ENCODE assay signal across 37 cellular contexts in the genomic region with DNA sequence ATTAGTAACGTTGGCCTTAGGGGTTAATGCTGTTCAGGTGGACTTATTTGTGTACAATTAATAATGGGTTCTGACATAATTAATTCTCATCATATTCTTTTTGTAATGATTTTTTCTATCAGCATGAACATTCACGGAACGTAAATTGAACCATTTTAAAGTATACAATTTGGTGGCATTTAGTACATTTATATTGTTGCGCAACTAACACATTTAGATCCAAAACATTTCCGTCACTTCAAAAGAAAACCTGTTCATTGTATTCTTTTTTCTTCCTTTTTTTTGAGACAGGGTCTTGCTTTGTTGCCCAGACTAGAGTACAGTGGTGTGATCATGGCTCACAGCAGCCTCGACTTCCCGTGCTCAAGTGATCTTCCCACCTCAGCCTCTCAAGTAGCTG.
"Had no signal": no experiment of that assay in that cellular context is flagged by ENCODE, and none has a peak within 500 bp of the region (broad histone marks: within the 10 kb centered on the region; RNA-seq: fewer than 3 reads in every experiment).

No MANE protein-coding gene starts in this region.

- H3K36me3 ChIP-seq: ascending aorta, cardiac muscle cell, colonic mucosa had no signal

- DNase-seq: activated B cell treated with CpG ODN at 0.5 μM for 24 hours; activated CD4-positive, alpha-beta memory T cell treated with anti-CD3 and anti-CD28 coated beads for 36 hours; activated CD4-positive, alpha-beta T cell treated with anti-CD3 and anti-CD28 coated beads for 4 hours; activated CD4-positive, alpha-beta T cell treated with anti-CD3 and anti-CD28 coated beads, Interleukin-2, amount 10 ng/mL, durations not matched to agents 24 days and 14 days; activated CD4-positive, alpha-beta T cell treated with anti-CD3 and anti-CD28 coated beads, Interleukin-2, amount 50 U/mL, for 1 hour; activated CD4-positive, alpha-beta T cell treated with anti-CD3 and anti-CD28 coated beads, Interleukin-2, amount 50 U/mL, for 4 hours; activated CD4-positive, CD25-positive, alpha-beta regulatory T cell treated with anti-CD3 and anti-CD28 coated beads, Interleukin-2, amount 50 U/mL, for 72 hours; activated CD8-positive, alpha-beta memory T cell treated with anti-CD3 and anti-CD28 coated beads, Interleukin-2, amount 50 U/mL, for 4 hours; activated CD8-positive, alpha-beta T cell treated with anti-CD3 and anti-CD28 coated beads for 36 hours; activated effector memory CD4-positive, alpha-beta T cell treated with anti-CD3 and anti-CD28 coated beads, Interleukin-2, amount 50 U/mL, for 16 hours; activated gamma-delta T cell treated with Interleukin-2 at 50 U/mL for 16 hours; activated naive CD4-positive, alpha-beta T cell; activated naive CD4-positive, alpha-beta T cell treated with anti-CD3 and anti-CD28 coated beads for 36 hours; activated naive CD4-positive, alpha-beta T cell treated with anti-CD3 and anti-CD28 coated beads, Interleukin-2, amount 50 U/mL, for 16 hours; activated naive CD8-positive, alpha-beta T cell treated with anti-CD3 and anti-CD28 coated beads, Interleukin-2, amount 10 ng/mL, durations not matched to agents 7 days and 5 days; activated naive CD8-positive, alpha-beta T cell treated with anti-CD3 and anti-CD28 coated beads, Interleukin-2, amount 50 U/mL, for 24 hours; activated T-cell treated with anti-CD3 and anti-CD28 coated beads for 4 hours; activated T-cell treated with anti-CD3 and anti-CD28 coated beads, Interleukin-2, amount 50 U/mL, for 1 hour; activated T-cell treated with anti-CD3 and anti-CD28 coated beads, Interleukin-2, amount 50 U/mL, for 4 hours; activated T-cell treated with anti-CD3 and anti-CD28 coated beads, Interleukin-2, amount 50 U/mL, for 72 hours; amygdala; anterior cingulate cortex; cerebellar nuclear complex; colonic mucosa; T-helper 2 cell; T-helper 9 cell had no signal

- H3K27ac Mint-ChIP-seq: activated B cell treated with CpG ODN at 0.5 μM for 24 hours; activated CD4-positive, alpha-beta memory T cell treated with anti-CD3 and anti-CD28 coated beads for 36 hours; activated CD4-positive, alpha-beta T cell treated with anti-CD3 and anti-CD28 coated beads, Interleukin-2, amount 10 ng/mL, durations not matched to agents 24 days and 14 days; activated CD8-positive, alpha-beta T cell treated with anti-CD3 and anti-CD28 coated beads for 36 hours; activated naive CD4-positive, alpha-beta T cell treated with anti-CD3 and anti-CD28 coated beads for 36 hours; activated naive CD4-positive, alpha-beta T cell treated with anti-CD3 and anti-CD28 coated beads, Interleukin-2, amount 50 U/mL, for 72 hours; activated naive CD8-positive, alpha-beta T cell treated with anti-CD3 and anti-CD28 coated beads, Interleukin-2, amount 10 ng/mL, durations not matched to agents 7 days and 5 days; activated naive CD8-positive, alpha-beta T cell treated with anti-CD3 and anti-CD28 coated beads, Interleukin-2, amount 50 U/mL, for 24 hours; activated T-cell treated with anti-CD3 and anti-CD28 coated beads, Interleukin-2, amount 50 U/mL, for 72 hours; activated T-helper 1 cell treated with anti-CD3 and anti-CD28 coated beads, Interleukin-12 subunit alpha, Interleukin-12 subunit beta, Interleukin-2, Interleukin-4 antibody, amounts not matched to agents 30 ng/mL and 10 ng/mL and 1 ng/mL, durations not matched to agents 14 hours and 24 hours and 36 hours; activated T-helper 17 cell treated with anti-CD3 and anti-CD28 coated beads, Interleukin-2, amount 50 U/mL, for 72 hours; brain; T-helper 2 cell treated with Interferon-gamma antibody and Interleukin-4, amounts not matched to agents 5 μg/mL and 100 μg/mL, for 36 hours had no signal

- FAIRE-seq: bronchial epithelial cell, TTC549 had no signal

- H3K4me1 ChIP-seq: ascending aorta had no signal

- H3K27me3 ChIP-seq: ascending aorta, cardiac muscle cell, colonic mucosa had no signal

- H3K36me3 Mint-ChIP-seq: activated CD4-positive, alpha-beta memory T cell treated with anti-CD3 and anti-CD28 coated beads for 36 hours; activated naive CD4-positive, alpha-beta T cell treated with anti-CD3 and anti-CD28 coated beads, Interleukin-2, amount 50 U/mL, for 72 hours; activated naive CD8-positive, alpha-beta T cell treated with anti-CD3 and anti-CD28 coated beads, Interleukin-2, amount 10 ng/mL, durations not matched to agents 7 days and 5 days; brain had no signal

- H3K27ac ChIP-seq: ascending aorta, cardiac muscle cell, colonic mucosa, VCaP had no signal

- H3K9me3 Mint-ChIP-seq: activated B cell treated with CpG ODN at 0.5 μM for 24 hours; activated CD4-positive, alpha-beta memory T cell treated with anti-CD3 and anti-CD28 coated beads for 36 hours; activated CD4-positive, alpha-beta T cell treated with anti-CD3 and anti-CD28 coated beads, Interleukin-2, amount 10 ng/mL, durations not matched to agents 24 days and 14 days; activated CD8-positive, alpha-beta T cell treated with anti-CD3 and anti-CD28 coated beads for 36 hours; activated naive CD8-positive, alpha-beta T cell treated with anti-CD3 and anti-CD28 coated beads, Interleukin-2, amount 10 ng/mL, durations not matched to agents 7 days and 5 days; activated naive CD8-positive, alpha-beta T cell treated with anti-CD3 and anti-CD28 coated beads, Interleukin-2, amount 50 U/mL, for 24 hours; activated T-cell treated with anti-CD3 and anti-CD28 coated beads, Interleukin-2, amount 50 U/mL, for 4 hours; activated T-cell treated with anti-CD3 and anti-CD28 coated beads, Interleukin-2, amount 50 U/mL, for 72 hours; activated T-helper 1 cell treated with anti-CD3 and anti-CD28 coated beads, Interleukin-12 subunit alpha, Interleukin-12 subunit beta, Interleukin-2, Interleukin-4 antibody, amounts not matched to agents 30 ng/mL and 10 ng/mL and 1 ng/mL, durations not matched to agents 14 hours and 24 hours and 36 hours; central memory CD8-positive, alpha-beta T cell; T-helper 2 cell treated with Interferon-gamma antibody and Interleukin-4, amounts not matched to agents 5 μg/mL and 100 μg/mL, for 36 hours had no signal

- ATAC-seq: activated CD8-positive, alpha-beta T cell treated with anti-CD3 and anti-CD28 coated beads for 36 hours; activated naive CD4-positive, alpha-beta T cell treated with anti-CD3 and anti-CD28 coated beads, Interleukin-2, amount 50 U/mL, for 72 hours; activated naive CD8-positive, alpha-beta T cell treated with anti-CD3 and anti-CD28 coated beads, Interleukin-2, amount 50 U/mL, for 24 hours; activated T-cell treated with anti-CD3 and anti-CD28 coated beads, Interleukin-2, amount 50 U/mL, for 4 hours; activated T-cell treated with anti-CD3 and anti-CD28 coated beads, Interleukin-2, amount 50 U/mL, for 72 hours; activated T-helper 17 cell treated with anti-CD3 and anti-CD28 coated beads, Interleukin-2, amount 50 U/mL, for 72 hours had no signal

- H3K4me3 ChIP-seq: ascending aorta, cardiac muscle cell, colonic mucosa had no signal

- H3K4me1 Mint-ChIP-seq: activated T-helper 17 cell treated with anti-CD3 and anti-CD28 coated beads, Interleukin-2, amount 50 U/mL, for 72 hours had no signal

- H3K4me3 Mint-ChIP-seq: activated B cell treated with CpG ODN at 0.5 μM for 24 hours; activated CD4-positive, alpha-beta memory T cell treated with anti-CD3 and anti-CD28 coated beads for 36 hours; activated CD4-positive, alpha-beta T cell treated with anti-CD3 and anti-CD28 coated beads, Interleukin-2, amount 10 ng/mL, durations not matched to agents 24 days and 14 days; activated CD8-positive, alpha-beta T cell treated with anti-CD3 and anti-CD28 coated beads for 36 hours; activated naive CD4-positive, alpha-beta T cell treated with anti-CD3 and anti-CD28 coated beads for 36 hours; activated naive CD8-positive, alpha-beta T cell treated with anti-CD3 and anti-CD28 coated beads, Interleukin-2, amount 10 ng/mL, durations not matched to agents 7 days and 5 days; activated naive CD8-positive, alpha-beta T cell treated with anti-CD3 and anti-CD28 coated beads, Interleukin-2, amount 50 U/mL, for 24 hours; activated T-cell treated with anti-CD3 and anti-CD28 coated beads, Interleukin-2, amount 50 U/mL, for 4 hours; activated T-cell treated with anti-CD3 and anti-CD28 coated beads, Interleukin-2, amount 50 U/mL, for 72 hours; activated T-helper 1 cell treated with anti-CD3 and anti-CD28 coated beads, Interleukin-12 subunit alpha, Interleukin-12 subunit beta, Interleukin-2, Interleukin-4 antibody, amounts not matched to agents 30 ng/mL and 10 ng/mL and 1 ng/mL, durations not matched to agents 14 hours and 24 hours and 36 hours; activated T-helper 17 cell treated with anti-CD3 and anti-CD28 coated beads, Interleukin-2, amount 50 U/mL, for 72 hours; brain; central memory CD8-positive, alpha-beta T cell; T-helper 2 cell treated with Interferon-gamma antibody and Interleukin-4, amounts not matched to agents 5 μg/mL and 100 μg/mL, for 36 hours had no signal

- H3K9me3 ChIP-seq: ascending aorta, colonic mucosa had no signal
